In genomic region chr9:21684231-21684630, GRCh38 we compare ENCODE assay signal across 24 cellular contexts.
A peak's percentile ranks its signal among the peaks of the same experiment; 100 is the strongest.
DNase-seq lines count a peak whose midpoint lies in the region; ATAC-seq and TF ChIP-seq lines count a peak whose summit lies in the region.
"Had no signal": no experiment of that assay in that cellular context is flagged by ENCODE, and none has a peak within 500 bp of the region (broad histone marks: within the 10 kb centered on the region; RNA-seq: fewer than 3 reads in every experiment).

No MANE protein-coding gene starts in this region.

- peaks cover 88% of the 10 kb centered on the region for H3K4me1 Mint-ChIP-seq in activated naive CD4-positive, alpha-beta T cell treated with anti-CD3 and anti-CD28 coated beads, Interleukin-2, amount 50 U/mL, for 24 hours

- no peak overlapping the region for H3K4me3 ChIP-seq in esophagus squamous epithelium
- H3K4me3 ChIP-seq: GM12878, lung, sigmoid colon had no signal

- no peaks in the 10 kb centered on the region for H3K27me3 Mint-ChIP-seq in activated naive CD4-positive, alpha-beta T cell treated with anti-CD3 and anti-CD28 coated beads, Interleukin-2, amount 50 U/mL, for 24 hours
- H3K27me3 Mint-ChIP-seq: type B pancreatic cell had no signal

- H3K36me3 ChIP-seq in esophagus squamous epithelium = no peaks in the 10 kb centered on the region
- H3K36me3 ChIP-seq: sigmoid colon had no signal

- 30 to 39% methylated on average over 2 of the region's 2 CpGs for WGBS in esophagus squamous epithelium, 2 donors

- TF ChIP-seq CTCF in esophagus squamous epithelium (IDR thresholded peaks at IDR 0.05) = no peak
- TF ChIP-seq CTCF in GM10266 (IDR thresholded peaks at IDR 0.05; ENCODE audit: control insufficient read depth, insufficient read depth, low read depth, missing control alignments) = no peak

- intact Hi-C loops in esophagus squamous epithelium (cut with DNase I) = no loop called here

- H3K36me3 Mint-ChIP-seq in activated naive CD4-positive, alpha-beta T cell treated with anti-CD3 and anti-CD28 coated beads, Interleukin-2, amount 50 U/mL, for 24 hours = no peaks in the 10 kb centered on the region
- H3K36me3 Mint-ChIP-seq: type B pancreatic cell had no signal

- peaks cover 4 to 84% (median 22%) of the 10 kb centered on the region in 3 donors for H3K4me1 ChIP-seq in esophagus squamous epithelium

- ATAC-seq in GM21528 (IDR thresholded peaks at IDR 0.05; ENCODE audit: low FRiP score, unreplicated experiment) (no peak), HG02870 (IDR thresholded peaks at IDR 0.05; ENCODE audit: unreplicated experiment) (no peak)
- ATAC-seq: GM12878 had no signal

- no peak for TF ChIP-seq POLR2A in esophagus squamous epithelium (IDR thresholded peaks at IDR 0.05)

- peak overlapping the region; percentile 35 to 76 (median 73) for H3K27ac ChIP-seq in esophagus squamous epithelium
- H3K27ac ChIP-seq: sigmoid colon had no signal

- H3K27ac Mint-ChIP-seq in activated naive CD4-positive, alpha-beta T cell treated with anti-CD3 and anti-CD28 coated beads, Interleukin-2, amount 50 U/mL, for 24 hours = peak overlapping the region; percentile 99
- H3K27ac Mint-ChIP-seq: type B pancreatic cell had no signal

- H3K9me3 Mint-ChIP-seq in activated naive CD4-positive, alpha-beta T cell treated with anti-CD3 and anti-CD28 coated beads, Interleukin-2, amount 50 U/mL, for 24 hours = no peaks in the 10 kb centered on the region
- H3K9me3 Mint-ChIP-seq: neural crest cell, type B pancreatic cell had no signal

- no peaks in the 10 kb centered on the region for H3K27me3 ChIP-seq in esophagus squamous epithelium
- H3K27me3 ChIP-seq: sigmoid colon had no signal

- no peak for DNase-seq in activated naive CD4-positive, alpha-beta T cell treated with Interleukin-2 at 50 U/mL for 16 hours
- DNase-seq in RKO (ENCODE audit: low spot score) = peak; percentile 87
- DNase-seq in esophagus squamous epithelium (lab: John Stamatoyannopoulos, UW) = no peak
- no peak for DNase-seq in GM10266 (ENCODE audit: extremely low spot score)
- no peak for DNase-seq in COLO829 (ENCODE audit: low spot score)
- DNase-seq: ACHN; activated CD4-positive, CD25-positive, alpha-beta regulatory T cell; activated gamma-delta T cell treated with Interleukin-2 at 50 U/mL for 16 hours; cortex of kidney; DND-41; Kasumi-1; kidney; NCI-H1092; NCI-H187; OCI-M1; posterior cingulate gyrus; sigmoid colon had no signal

- peak overlapping the region; percentile 71 for H3K4me3 Mint-ChIP-seq in activated naive CD4-positive, alpha-beta T cell treated with anti-CD3 and anti-CD28 coated beads, Interleukin-2, amount 50 U/mL, for 24 hours
- H3K4me3 Mint-ChIP-seq: neural crest cell, type B pancreatic cell had no signal

- no peaks in the 10 kb centered on the region for H3K9me3 ChIP-seq in esophagus squamous epithelium
- H3K9me3 ChIP-seq: sigmoid colon had no signal
